In genomic region chr11:11397043-11397415, GRCh38 we compare ENCODE assay signal across 13 cellular contexts. TPM values are rescaled to one million over a fixed set of nuclear protein-coding genes. Genes with fewer than 3 reads are reported as not detected.
"Had no signal": no experiment of that assay in that cellular context is flagged by ENCODE, and none has a peak within 500 bp of the region (broad histone marks: within the 10 kb centered on the region; RNA-seq: fewer than 3 reads in every experiment).

No MANE protein-coding gene starts in this region.

- H3K36me3 ChIP-seq: prostate gland had no signal

- H3K4me3 Mint-ChIP-seq: activated T-cell treated with anti-CD3 and anti-CD28 coated beads, Interleukin-2, amount 50 U/mL, for 24 hours; natural killer cell treated with Interleukin-12 subunit alpha and Interleukin-12 subunit beta and Interleukin-15 and Interleukin-18, amount 100 ng/mL, for 72 hours; T-helper 2 cell treated with Interferon-gamma antibody and Interleukin-4, amounts not matched to agents 5 μg/mL and 100 μg/mL, for 36 hours had no signal

- H3K9me3 ChIP-seq: mucosa of descending colon, prostate gland had no signal

- H3K36me3 Mint-ChIP-seq: activated naive CD4-positive, alpha-beta T cell treated with anti-CD3 and anti-CD28 coated beads, Interleukin-2, amount 50 U/mL, for 72 hours; natural killer cell treated with Interleukin-12 subunit alpha and Interleukin-12 subunit beta and Interleukin-15 and Interleukin-18, amount 100 ng/mL, for 72 hours had no signal

- H3K4me3 ChIP-seq: mucosa of descending colon, prostate gland had no signal

- H3K27ac Mint-ChIP-seq: activated naive CD4-positive, alpha-beta T cell treated with anti-CD3 and anti-CD28 coated beads, Interleukin-2, amount 50 U/mL, for 72 hours; activated T-cell treated with anti-CD3 and anti-CD28 coated beads, Interleukin-2, amount 50 U/mL, for 24 hours; natural killer cell treated with Interleukin-12 subunit alpha and Interleukin-12 subunit beta and Interleukin-15 and Interleukin-18, amount 100 ng/mL, for 72 hours; T-helper 2 cell treated with Interferon-gamma antibody and Interleukin-4, amounts not matched to agents 5 μg/mL and 100 μg/mL, for 36 hours had no signal

- H3K27ac ChIP-seq: prostate gland had no signal

- H3K9me3 Mint-ChIP-seq: activated naive CD4-positive, alpha-beta T cell treated with anti-CD3 and anti-CD28 coated beads, Interleukin-2, amount 50 U/mL, for 72 hours; activated T-cell treated with anti-CD3 and anti-CD28 coated beads, Interleukin-2, amount 50 U/mL, for 24 hours; natural killer cell treated with Interleukin-12 subunit alpha and Interleukin-12 subunit beta and Interleukin-15 and Interleukin-18, amount 100 ng/mL, for 72 hours; T-helper 2 cell treated with Interferon-gamma antibody and Interleukin-4, amounts not matched to agents 5 μg/mL and 100 μg/mL, for 36 hours had no signal

- DNase-seq: activated CD4-positive, alpha-beta T cell treated with anti-CD3 and anti-CD28 coated beads, Interleukin-2, amount 50 U/mL, for 4 hours; activated CD4-positive, CD25-positive, alpha-beta regulatory T cell treated with anti-CD3 and anti-CD28 coated beads, Interleukin-2, amount 50 U/mL, for 72 hours; activated effector memory CD4-positive, alpha-beta T cell treated with Interleukin-2 at 50 U/mL for 16 hours; activated T-cell treated with anti-CD3 and anti-CD28 coated beads, Interleukin-2, amount 50 U/mL, for 24 hours; cortex of kidney; mucosa of descending colon; stimulated activated CD4-positive, alpha-beta T cell treated with anti-CD3 and anti-CD28 coated beads, Interleukin-12 subunit alpha, Interleukin-12 subunit beta, amount 100 ng/mL, for 4 hours; stimulated activated naive CD8-positive, alpha-beta T cell treated with anti-CD3 and anti-CD28 coated beads, Interleukin-15, Interleukin-2, amounts not matched to agents 100 U/mL and 50 U/mL, for 24 hours; SW 1271 had no signal

- H3K4me1 ChIP-seq: prostate gland had no signal

RNA-seq across cellular contexts. Expression of gene CSNK2A3, which starts 44.0 kb away (rescaled TPM):
- total RNA-seq: natural killer cell treated with Interleukin-12 subunit alpha and Interleukin-12 subunit beta and Interleukin-15 and Interleukin-18, amount 100 ng/mL, for 72 hours had no signal
